21 cellular contexts compared by ENCODE assay signal in genomic region chrX:76827672-76828071, GRCh38.
DNase-seq lines count a peak whose midpoint lies in the region; ATAC-seq, FAIRE-seq and TF ChIP-seq lines count a peak whose summit lies in the region.
"Had no signal": no experiment of that assay in that cellular context is flagged by ENCODE, and none has a peak within 500 bp of the region (broad histone marks: within the 10 kb centered on the region; RNA-seq: fewer than 3 reads in every experiment).

No MANE protein-coding gene starts in this region.

- H3K4me2 ChIP-seq in MM.1S (ENCODE audit: low read depth, low read length), result peak overlapping the region; percentile 70; the same call in 1 of the 2 replicates
- H3K4me2 ChIP-seq: BLaER1 had no signal

- ATAC-seq in GM18511 (IDR thresholded peaks at IDR 0.05; ENCODE audit: unreplicated experiment), result no peak
- ATAC-seq: CD8-positive, alpha-beta T cell had no signal

- H3K9ac ChIP-seq in MM.1S (ENCODE audit: low read length), result no peak overlapping the region
- H3K9ac ChIP-seq: BLaER1, GM23248 had no signal

- H3K4me3 ChIP-seq in MM.1S (ENCODE audit: low read length), result 0 out of 2 replicates have a peak overlapping the region, but pooled peaks have one; percentile 15
- H3K4me3 ChIP-seq: BLaER1, GM23248 had no signal

- H3K27me3 ChIP-seq in MM.1S (replicated peaks; ENCODE audit: insufficient read depth, low read length), result no peaks in the 10 kb centered on the region

- POLR2A ChIA-PET in HEK293T (lab: Yijun Ruan, JAX), result no interaction called here

- H3K27ac ChIP-seq in MM.1S (ENCODE audit: low read length), result no peak overlapping the region
- H3K27ac ChIP-seq: BLaER1, C4-2B, GM23248 had no signal

- H3K27me3 Mint-ChIP-seq in activated T-helper 1 cell treated with anti-CD3 and anti-CD28 coated beads, Interleukin-12 subunit alpha, Interleukin-12 subunit beta, Interleukin-2, Interleukin-4 antibody, amounts not matched to agents 30 ng/mL and 10 ng/mL and 1 ng/mL, durations not matched to agents 14 hours and 24 hours and 36 hours (ENCODE audit: insufficient read depth), result no peaks in the 10 kb centered on the region
- H3K27me3 Mint-ChIP-seq: B cell; CD4-positive, CD25-positive, alpha-beta regulatory T cell had no signal

- FAIRE-seq in colon (lab: Jason Lieb, UNC), result peak; percentile 53
- FAIRE-seq: G401.6, GM12892, GM19239, H1 had no signal

- no peak overlapping the region for H2AFZ ChIP-seq in MM.1S (ENCODE audit: low read length)
- H2AFZ ChIP-seq: GM23248 had no signal

- no peaks in the 10 kb centered on the region for H3K9me2 ChIP-seq in MM.1S (replicated peaks; ENCODE audit: insufficient read depth, low read length)

- H3K36me3 ChIP-seq in MM.1S (replicated peaks; ENCODE audit: insufficient read depth, low read length), result no peaks in the 10 kb centered on the region
- H3K36me3 ChIP-seq: BLaER1 had no signal

- H3K4me1 Mint-ChIP-seq in activated T-helper 1 cell treated with anti-CD3 and anti-CD28 coated beads, Interleukin-12 subunit alpha, Interleukin-12 subunit beta, Interleukin-2, Interleukin-4 antibody, amounts not matched to agents 30 ng/mL and 10 ng/mL and 1 ng/mL, durations not matched to agents 14 hours and 24 hours and 36 hours (ENCODE audit: low read depth), result no peaks in the 10 kb centered on the region
- H3K4me1 Mint-ChIP-seq: B cell; CD4-positive, CD25-positive, alpha-beta regulatory T cell had no signal

- no peaks in the 10 kb centered on the region for H3F3A ChIP-seq in MM.1S (ENCODE audit: insufficient read depth, low read length)

- no peaks in the 10 kb centered on the region for H3K79me2 ChIP-seq in MM.1S (ENCODE audit: low read length)

- H3K9me3 Mint-ChIP-seq in activated T-helper 1 cell treated with anti-CD3 and anti-CD28 coated beads, Interleukin-12 subunit alpha, Interleukin-12 subunit beta, Interleukin-2, Interleukin-4 antibody, amounts not matched to agents 30 ng/mL and 10 ng/mL and 1 ng/mL, durations not matched to agents 14 hours and 24 hours and 36 hours, result no peaks in the 10 kb centered on the region
- H3K9me3 Mint-ChIP-seq: CD4-positive, CD25-positive, alpha-beta regulatory T cell; CD8-positive, alpha-beta T cell had no signal

- H3K27ac Mint-ChIP-seq in activated T-helper 1 cell treated with anti-CD3 and anti-CD28 coated beads, Interleukin-12 subunit alpha, Interleukin-12 subunit beta, Interleukin-2, Interleukin-4 antibody, amounts not matched to agents 30 ng/mL and 10 ng/mL and 1 ng/mL, durations not matched to agents 14 hours and 24 hours and 36 hours, result no peak overlapping the region
- H3K27ac Mint-ChIP-seq: B cell; CD4-positive, CD25-positive, alpha-beta regulatory T cell; CD8-positive, alpha-beta T cell had no signal

- peaks cover 16% of the 10 kb centered on the region for H3K4me1 ChIP-seq in MM.1S (ENCODE audit: low read length)
- H3K4me1 ChIP-seq: BLaER1, Caco-2 had no signal

- CTCF ChIA-PET in HEK293T (lab: Yijun Ruan, JAX), result no interaction called here

- intact Hi-C loops in activated T-helper 1 cell treated with anti-CD3 and anti-CD28 coated beads, Interleukin-12 subunit alpha, Interleukin-12 subunit beta, Interleukin-2, Interleukin-4 antibody, amounts not matched to agents 30 ng/mL and 10 ng/mL and 1 ng/mL, durations not matched to agents 14 hours and 24 hours and 36 hours (cut with micrococcal nuclease), result no loop called here

- H4K20me1 ChIP-seq in MM.1S (ENCODE audit: insufficient read depth, low read length), result no peaks in the 10 kb centered on the region
- H4K20me1 ChIP-seq: BLaER1 had no signal

- no peaks in the 10 kb centered on the region for H3K36me3 Mint-ChIP-seq in activated T-helper 1 cell treated with anti-CD3 and anti-CD28 coated beads, Interleukin-12 subunit alpha, Interleukin-12 subunit beta, Interleukin-2, Interleukin-4 antibody, amounts not matched to agents 30 ng/mL and 10 ng/mL and 1 ng/mL, durations not matched to agents 14 hours and 24 hours and 36 hours (ENCODE audit: low read depth)
- H3K36me3 Mint-ChIP-seq: CD4-positive, CD25-positive, alpha-beta regulatory T cell; CD8-positive, alpha-beta T cell had no signal

- DNase-seq in HEK293T (ENCODE audit: extremely low spot score), result no peak
- DNase-seq in MM.1S, result no peak
- DNase-seq in NAMALWA (ENCODE audit: low spot score), result no peak
- DNase-seq in activated T-helper 1 cell treated with anti-CD3 and anti-CD28 coated beads, Interleukin-12 subunit alpha, Interleukin-12 subunit beta, Interleukin-2, Interleukin-4 antibody, amounts not matched to agents 30 ng/mL and 10 ng/mL and 1 ng/mL, durations not matched to agents 14 hours and 24 hours and 36 hours (ENCODE audit: low spot score), result no peak
- DNase-seq: Caco-2; CD4-positive, CD25-positive, alpha-beta regulatory T cell; CD8-positive, alpha-beta T cell; DMS153; DND-41; GM23248; H7; HCEC 1CT had no signal

- TF ChIP-seq CTCF in MM.1S (IDR thresholded peaks at IDR 0.05; ENCODE audit: low read length), result no peak

- H3K4me3 Mint-ChIP-seq in activated T-helper 1 cell treated with anti-CD3 and anti-CD28 coated beads, Interleukin-12 subunit alpha, Interleukin-12 subunit beta, Interleukin-2, Interleukin-4 antibody, amounts not matched to agents 30 ng/mL and 10 ng/mL and 1 ng/mL, durations not matched to agents 14 hours and 24 hours and 36 hours, result no peak overlapping the region
- H3K4me3 Mint-ChIP-seq: B cell; CD4-positive, CD25-positive, alpha-beta regulatory T cell; CD8-positive, alpha-beta T cell had no signal

- H3K9me3 ChIP-seq in MM.1S (replicated peaks; ENCODE audit: insufficient read depth, low read length), result no peaks in the 10 kb centered on the region
- H3K9me3 ChIP-seq: BLaER1, Caco-2 had no signal

TF ChIP-seq in HEK293T, 16 proteins besides CTCF, POLR2A, EP300 and RAD21:
- TF ChIP-seq ELF4 (IDR thresholded peaks at IDR 0.05), result peak; percentile 67; the same call in 1 of the 2 replicates
- TF ChIP-seq ZNF384 (IDR thresholded peaks at IDR 0.05), result no peak
TF ChIP-seq in HEK293T: peak in this region for 1.
